10 cellular contexts compared by ENCODE assay signal in the genomic region with DNA sequence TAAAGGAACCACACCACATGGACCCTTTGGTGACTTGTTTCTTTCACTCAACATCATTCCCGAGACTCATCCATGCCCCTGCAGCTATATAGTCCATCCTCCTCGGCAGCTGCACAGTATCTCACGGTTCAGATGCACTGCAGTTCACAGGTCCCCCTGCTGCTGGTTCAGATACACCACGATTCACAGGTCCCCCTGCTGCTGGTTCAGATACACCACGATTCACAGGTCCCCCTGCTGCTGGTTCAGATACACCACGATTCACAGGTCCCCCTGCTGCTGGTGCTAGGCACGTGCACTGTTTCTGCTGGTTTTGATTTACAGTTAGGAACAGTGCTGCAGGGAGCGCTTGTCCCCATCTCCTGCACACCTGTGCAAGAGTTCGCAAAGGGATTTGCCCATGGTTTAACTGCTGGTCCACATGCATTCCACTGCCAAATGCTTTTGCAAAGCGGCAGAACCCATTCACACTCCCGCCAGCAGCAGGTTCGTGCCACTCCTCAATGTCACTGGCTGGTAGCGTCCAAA. TPM values are rescaled to one million over a fixed set of nuclear protein-coding genes. Genes with fewer than 3 reads are reported as not detected.
DNase-seq lines count a peak whose midpoint lies in the region; ATAC-seq lines count a peak whose summit lies in the region.
"Had no signal": no experiment of that assay in that cellular context is flagged by ENCODE, and none has a peak within 500 bp of the region (broad histone marks: within the 10 kb centered on the region; RNA-seq: fewer than 3 reads in every experiment).

No MANE protein-coding gene starts in this region.

- H3K4me3 Mint-ChIP-seq in activated T-cell treated with anti-CD3 and anti-CD28 coated beads, Interleukin-2, amount 50 U/mL, for 4 hours = no peak overlapping the region

- no peak for ATAC-seq in activated T-cell treated with anti-CD3 and anti-CD28 coated beads, Interleukin-2, amount 50 U/mL, for 4 hours
- ATAC-seq in HG02759 (IDR thresholded peaks at IDR 0.05; ENCODE audit: unreplicated experiment) = no peak
- ATAC-seq: left lobe of liver had no signal

- peaks cover 29% of the 10 kb centered on the region for H3K4me1 Mint-ChIP-seq in activated T-cell treated with anti-CD3 and anti-CD28 coated beads, Interleukin-2, amount 50 U/mL, for 4 hours (ENCODE audit: low read depth)

- H3K27me3 Mint-ChIP-seq in activated T-cell treated with anti-CD3 and anti-CD28 coated beads, Interleukin-2, amount 50 U/mL, for 4 hours (ENCODE audit: low read depth) = peaks cover 3% of the 10 kb centered on the region

- H3K36me3 Mint-ChIP-seq in activated T-cell treated with anti-CD3 and anti-CD28 coated beads, Interleukin-2, amount 50 U/mL, for 4 hours (ENCODE audit: insufficient read depth) = peaks cover 5% of the 10 kb centered on the region

- peak; percentile 18 for DNase-seq in stimulated activated CD4-positive, alpha-beta T cell treated with anti-CD3 and anti-CD28 coated beads, Interleukin-1b, Interleukin-23, amount 100 ng/mL, for 48 hours
- no peak for DNase-seq in stimulated activated CD4-positive, alpha-beta T cell treated with anti-CD3 and anti-CD28 coated beads, Interleukin-4, amount 100 ng/mL, for 1 hour
- peak; percentile 42 for DNase-seq in NCI-H69 (lab: John Stamatoyannopoulos, UW)
- no peak for DNase-seq in NCI-H187 (lab: John Stamatoyannopoulos, UW)
- DNase-seq in activated T-cell treated with anti-CD3 and anti-CD28 coated beads, Interleukin-2, amount 50 U/mL, for 4 hours = no peak
- DNase-seq: caudate nucleus, T-helper 1 cell, upper lobe of left lung had no signal

- H3K9me3 Mint-ChIP-seq in activated T-cell treated with anti-CD3 and anti-CD28 coated beads, Interleukin-2, amount 50 U/mL, for 4 hours = no peaks in the 10 kb centered on the region

RNA-seq across cellular contexts. Expression of gene HSDL1, which starts 3.8 kb away (rescaled TPM):
- 10 to 100 TPM; 13.7 to 15.6 (median 14.4) TPM for total RNA-seq in activated T-cell treated with anti-CD3 and anti-CD28 coated beads, Interleukin-2, amount 50 U/mL, for 4 hours

RNA-seq across cellular contexts. Expression of gene DNAAF1, which starts 3.9 kb away (rescaled TPM):
- total RNA-seq in activated T-cell treated with anti-CD3 and anti-CD28 coated beads, Interleukin-2, amount 50 U/mL, for 4 hours = not detected
- total RNA-seq: left lobe of liver had no signal

RNA-seq across cellular contexts. Expression of gene MBTPS1, which starts 24.5 kb away (rescaled TPM):
- 10 to 100 TPM; 44.9 to 52.8 (median 49.2) TPM for total RNA-seq in activated T-cell treated with anti-CD3 and anti-CD28 coated beads, Interleukin-2, amount 50 U/mL, for 4 hours

RNA-seq across cellular contexts. Expression of gene TAF1C, which starts 45.6 kb away (rescaled TPM):
- 10 to 100 TPM; 71.6 to 78.6 (median 74.4) TPM for total RNA-seq in activated T-cell treated with anti-CD3 and anti-CD28 coated beads, Interleukin-2, amount 50 U/mL, for 4 hours

RNA-seq across cellular contexts. Expression of gene ADAD2, which starts 49.8 kb away (rescaled TPM):
- total RNA-seq in activated T-cell treated with anti-CD3 and anti-CD28 coated beads, Interleukin-2, amount 50 U/mL, for 4 hours = under 1 TPM in 2 of 3 donors, not detected in 1; 0.10 to 0.11 TPM
- total RNA-seq: left lobe of liver had no signal

Comparison
In these comparisons a context has a peak if more than half of its experiments do, and no peak if none do; other contexts are left out.
1. DNase-seq: peak in stimulated activated CD4-positive, alpha-beta T cell treated with anti-CD3 and anti-CD28 coated beads, Interleukin-1b, Interleukin-23, amount 100 ng/mL, for 48 hours (single experiment) and NCI-H69 (single experiment); none in stimulated activated CD4-positive, alpha-beta T cell treated with anti-CD3 and anti-CD28 coated beads, Interleukin-4, amount 100 ng/mL, for 1 hour (single experiment), NCI-H187 (0 of 2) and activated T-cell treated with anti-CD3 and anti-CD28 coated beads, Interleukin-2, amount 50 U/mL, for 4 hours (single experiment).